7 cellular contexts compared by ENCODE assay signal in the genomic region with DNA sequence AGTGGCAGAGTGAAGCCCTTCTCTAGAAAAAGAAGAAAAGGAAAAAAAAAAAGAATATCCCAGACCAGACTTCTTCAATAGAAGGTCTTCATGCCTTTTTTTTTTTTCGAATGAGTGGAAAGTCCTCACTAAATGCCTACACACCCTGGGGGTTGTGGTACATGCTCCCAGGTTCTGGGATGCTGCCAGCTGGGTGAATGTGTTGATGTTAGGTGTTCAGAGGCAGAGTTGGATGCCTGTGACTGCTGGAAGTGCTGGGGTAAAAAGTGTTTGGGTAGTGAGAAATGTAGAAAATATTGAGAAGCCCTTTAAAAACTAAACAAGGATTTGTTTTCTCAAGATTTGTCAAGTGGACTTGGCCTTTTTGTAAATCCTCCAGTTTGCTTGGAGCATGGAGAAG.
"Had no signal": no experiment of that assay in that cellular context is flagged by ENCODE, and none has a peak within 500 bp of the region (broad histone marks: within the 10 kb centered on the region; RNA-seq: fewer than 3 reads in every experiment).

No MANE protein-coding gene starts in this region.

- H3K4me3 Mint-ChIP-seq: HFFc6 had no signal

- H3K4me3 ChIP-seq: GM23248, HAP-1, K562 had no signal

- H3K4me1 ChIP-seq: HAP-1 had no signal

- H3K27ac ChIP-seq: GM23248 had no signal

- H3K9me3 Mint-ChIP-seq: HFFc6 had no signal

- H3K27ac Mint-ChIP-seq: HFFc6 had no signal

- H3K9me3 ChIP-seq: HAP-1 had no signal

- H3K36me3 ChIP-seq: HAP-1 had no signal

- DNase-seq: GM23248, GOT3, H7, HFFc6, IMR-90 had no signal

- ATAC-seq: K562 had no signal

- H3K9ac ChIP-seq: GM23248 had no signal

- H2AFZ ChIP-seq: GM23248 had no signal
